In the genomic region with DNA sequence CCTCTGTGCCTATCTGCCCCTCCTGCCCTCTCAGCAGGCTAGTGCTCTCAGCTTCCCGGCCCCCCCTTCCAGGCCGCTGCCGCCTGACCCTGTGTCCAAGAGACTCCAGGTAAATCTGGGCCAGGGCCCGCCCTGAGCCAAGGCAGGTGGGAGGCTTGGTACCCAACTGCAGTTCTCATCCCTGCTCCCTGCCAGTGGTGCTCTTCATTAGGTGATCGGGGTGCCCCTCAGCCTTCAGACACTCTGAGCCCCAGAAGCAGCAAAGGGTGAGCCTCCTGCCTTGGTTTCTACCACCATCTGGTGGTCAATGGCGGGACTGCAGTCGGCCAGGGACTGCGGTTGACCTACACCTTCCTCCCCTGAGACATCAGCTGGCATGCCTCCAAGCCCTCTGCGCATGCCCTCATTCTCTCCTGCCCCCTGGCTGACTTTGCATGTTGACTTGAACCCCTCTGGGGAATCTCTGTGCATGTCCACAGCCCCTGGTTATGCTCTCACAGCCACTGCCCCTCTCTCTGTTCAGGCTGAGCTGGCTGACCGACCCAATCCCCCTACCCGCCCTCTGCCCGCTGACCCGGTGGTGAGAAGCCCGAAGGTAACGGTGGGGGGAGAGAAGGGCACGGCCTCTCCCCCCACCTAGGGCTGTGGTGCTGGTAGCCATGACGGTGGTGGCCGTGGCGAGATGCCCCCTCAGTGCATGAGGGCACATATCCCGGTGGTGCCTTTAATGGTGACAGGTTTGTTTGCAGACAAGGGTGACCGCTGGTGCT, we compare ENCODE assay signal across 8 cellular contexts. TPM values are rescaled to one million over a fixed set of nuclear protein-coding genes. Genes with fewer than 3 reads are reported as not detected.
DNase-seq lines count a peak whose midpoint lies in the region; ATAC-seq and TF ChIP-seq lines count a peak whose summit lies in the region.

No MANE protein-coding gene starts in this region.

- no peak overlapping the region for H3K27ac ChIP-seq in CD8-positive, alpha-beta memory T cell (ENCODE audit: low read depth, low read length)
- no peak overlapping the region for H3K27ac ChIP-seq in GM23248
- H3K27ac ChIP-seq in SK-N-SH (ENCODE audit: low read depth in 2 of 2, low read length in 1 of 2) = no peak overlapping the region
- no peak overlapping the region for H3K27ac ChIP-seq in upper lobe of right lung

- WGBS in GM23248 (ENCODE audit: low coverage in 1 of 2, low lambda C conversion rate in 2 of 2, missing lambda C conversion rate in 2 of 2), 2 experiments = 41 to 46% methylated on average over 21 of the region's 21 CpGs
- 34% methylated on average over 14 of the region's 21 CpGs for WGBS in SK-N-SH (ENCODE audit: low lambda C conversion rate)

- peaks cover 3% of the 10 kb centered on the region; the same call in 1 of the 2 replicates for H3K79me2 ChIP-seq in GM23248 (ENCODE audit: insufficient read depth)
- peaks cover 22% of the 10 kb centered on the region for H3K79me2 ChIP-seq in SK-N-SH (ENCODE audit: insufficient read depth)

- peak; percentile 87 to 96 (median 91) for DNase-seq in CD8-positive, alpha-beta memory T cell
- DNase-seq in GM23248 = peak; percentile 75
- DNase-seq in NCI-H1105 treated with DMSO at 0.1 percent for 48 hours (lab: John Stamatoyannopoulos, UW) = peak; percentile 92
- DNase-seq in SK-N-SH = peak; percentile 88
- DNase-seq in activated naive CD4-positive, alpha-beta T cell (lab: John Stamatoyannopoulos, UW) = peak; percentile 81 to 97 (median 95)
- peak; percentile 99 for DNase-seq in glutamatergic neuron
- peak; percentile 56 for DNase-seq in pons (ENCODE audit: low spot score)
- DNase-seq in upper lobe of right lung = peak; percentile 92

- H3K27me3 ChIP-seq in CD8-positive, alpha-beta memory T cell (ENCODE audit: insufficient read depth, low read length, poor library complexity, severe bottlenecking) = no peaks in the 10 kb centered on the region
- no peaks in the 10 kb centered on the region for H3K27me3 ChIP-seq in GM23248 (replicated peaks; ENCODE audit: insufficient read depth)
- H3K27me3 ChIP-seq in SK-N-SH (ENCODE audit: insufficient read depth) = no peaks in the 10 kb centered on the region
- no peaks in the 10 kb centered on the region for H3K27me3 ChIP-seq in upper lobe of right lung

- no peak for TF ChIP-seq EP300 in SK-N-SH (IDR thresholded peaks at IDR 0.05; ENCODE audit: borderline replicate concordance in 1 of 2, low read depth in 1 of 2, low read length in 1 of 2)

- no peaks in the 10 kb centered on the region for H3F3A ChIP-seq in GM23248 (ENCODE audit: insufficient read depth)
- peaks cover 9% of the 10 kb centered on the region for H3F3A ChIP-seq in SK-N-SH (replicated peaks; ENCODE audit: insufficient read depth)

- ATAC-seq in upper lobe of right lung = peak; percentile 75

- peaks cover 23 to 39% (median 33%) of the 10 kb centered on the region in 3 donors for H3K4me1 Mint-ChIP-seq in CD8-positive, alpha-beta memory T cell
- peaks cover 12% of the 10 kb centered on the region for H3K4me1 Mint-ChIP-seq in glutamatergic neuron (ENCODE audit: low read depth, unreplicated experiment)

- no peak overlapping the region for H3K4me3 ChIP-seq in CD8-positive, alpha-beta memory T cell (ENCODE audit: low read length)
- H3K4me3 ChIP-seq in GM23248 (no peak overlapping the region), SK-N-SH (ENCODE audit: low read depth in 2 of 2, low read length in 1 of 2) (no peak overlapping the region; a peak in 1 of 4 replicates), upper lobe of right lung (no peak overlapping the region)

- H2AFZ ChIP-seq in GM23248 = no peak overlapping the region
- H2AFZ ChIP-seq in SK-N-SH (ENCODE audit: low read depth) = 0 out of 2 replicates have a peak overlapping the region, but pooled peaks have one; percentile 16

- H3K9ac ChIP-seq in GM23248 = no peak overlapping the region
- H3K9ac ChIP-seq in SK-N-SH = no peak overlapping the region

- CTCF ChIA-PET in CD8-positive, alpha-beta memory T cell (lab: Charles Lee) = interaction anchor here (0.6 to 11.7 kb wide), 36 partner anchors 8 to 502 kb away, joined by 3 to 172 read pairs (median 4); partner anchors contain the start of genes ADAM15, EFNA3, KRTCAP2 and LENEP
- CTCF ChIA-PET in SK-N-SH (lab: Yijun Ruan, JAX) = interaction anchor here (0.6 to 29.9 kb wide), 53 partner anchors 8 to 462 kb away, joined by 3 to 573 read pairs (median 5); partner anchors contain the start of genes ADAM15, DCST1, DCST2 and EFNA3

- H3K9me2 ChIP-seq in GM23248 (ENCODE audit: insufficient read depth) (no peaks in the 10 kb centered on the region), SK-N-SH (no peaks in the 10 kb centered on the region)

- H4K20me1 ChIP-seq in GM23248 (ENCODE audit: insufficient read depth) (no peaks in the 10 kb centered on the region), SK-N-SH (ENCODE audit: insufficient read depth) (no peaks in the 10 kb centered on the region)

- H3K9me3 Mint-ChIP-seq in CD8-positive, alpha-beta memory T cell = no peaks in the 10 kb centered on the region
- H3K9me3 Mint-ChIP-seq in glutamatergic neuron (ENCODE audit: unreplicated experiment) = peaks cover 5% of the 10 kb centered on the region

- TF ChIP-seq CTCF in SK-N-SH (IDR thresholded peaks at IDR 0.05) = peak; percentile 97
- TF ChIP-seq CTCF in glutamatergic neuron (IDR thresholded peaks at IDR 0.05; ENCODE audit: partially characterized antibody, unreplicated experiment) = peak; percentile 88
- TF ChIP-seq CTCF in upper lobe of right lung (IDR thresholded peaks at IDR 0.05) = peak; percentile 99

- peak overlapping the region in 4 of 8 donors; percentile 11 to 55 (median 20) for H3K27ac Mint-ChIP-seq in CD8-positive, alpha-beta memory T cell
- H3K27ac Mint-ChIP-seq in glutamatergic neuron (ENCODE audit: unreplicated experiment) = no peak overlapping the region

- peak overlapping the region; percentile 49 to 79 (median 68) for H3K4me3 Mint-ChIP-seq in CD8-positive, alpha-beta memory T cell
- H3K4me3 Mint-ChIP-seq in glutamatergic neuron (ENCODE audit: unreplicated experiment) = peak overlapping the region; percentile 57

- H3K4me1 ChIP-seq in CD8-positive, alpha-beta memory T cell (ENCODE audit: insufficient read depth, low read length) = peaks cover 34% of the 10 kb centered on the region
- H3K4me1 ChIP-seq in GM23248 (ENCODE audit: insufficient read depth) (peaks cover 3% of the 10 kb centered on the region; the same call in 1 of the 2 replicates), SK-N-SH (ENCODE audit: control insufficient read depth in 1 of 2, insufficient read depth in 2 of 2, low read depth in 1 of 2, low read length in 1 of 2) (peaks cover 0 to 25% of the 10 kb centered on the region in 2 experiments; a peak in 2 of 4 replicates), upper lobe of right lung (peaks cover 23% of the 10 kb centered on the region)

- H3K27me3 Mint-ChIP-seq in CD8-positive, alpha-beta memory T cell = no peaks in the 10 kb centered on the region
- peaks cover 7% of the 10 kb centered on the region for H3K27me3 Mint-ChIP-seq in glutamatergic neuron (ENCODE audit: unreplicated experiment)

- TF ChIP-seq RAD21 in SK-N-SH (IDR thresholded peaks at IDR 0.05; ENCODE audit: low read length) = peak; percentile 96

- intact Hi-C loops in upper lobe of right lung (cut with DNase I) = no loop called here

- in situ Hi-C loops in GM23248 (cut with MboI) = no loop called here

- no peaks in the 10 kb centered on the region for H3K9me3 ChIP-seq in CD8-positive, alpha-beta memory T cell (ENCODE audit: low read length)
- H3K9me3 ChIP-seq in GM23248 (ENCODE audit: low read depth) (no peaks in the 10 kb centered on the region), SK-N-SH (no peaks in the 10 kb centered on the region), upper lobe of right lung (no peaks in the 10 kb centered on the region)

- H3K4me2 ChIP-seq in GM23248 (ENCODE audit: unreplicated experiment) = no peak overlapping the region
- H3K4me2 ChIP-seq in SK-N-SH = no peak overlapping the region

- no peaks in the 10 kb centered on the region for H3K36me3 ChIP-seq in CD8-positive, alpha-beta memory T cell (ENCODE audit: insufficient read depth, low read length)
- H3K36me3 ChIP-seq in GM23248 (ENCODE audit: low read depth) (no peaks in the 10 kb centered on the region), SK-N-SH (replicated peaks in 1 of 2; ENCODE audit: control insufficient read depth in 1 of 2, insufficient read depth in 2 of 2, low read length in 1 of 2) (peaks cover 0 to 19% of the 10 kb centered on the region in 2 experiments), upper lobe of right lung (peaks cover 42% of the 10 kb centered on the region)

- POLR2A ChIA-PET in CD8-positive, alpha-beta memory T cell (lab: Charles Lee) = interaction anchor here (0.6 to 1.5 kb wide), 5 partner anchors 10 to 270 kb away, joined by 3 to 5 read pairs (median 3); partner anchors contain the start of genes ADAM15 and PYGO2
- POLR2A ChIA-PET in SK-N-SH (lab: Yijun Ruan, JAX) = interaction anchor here (1.5 to 1.7 kb wide), 2 partner anchors 9 to 17 kb away, joined by 3 to 5 read pairs; no protein-coding TSS in a partner anchor

- peaks cover 0 to 22% (median 2%) of the 10 kb centered on the region in 3 donors for H3K36me3 Mint-ChIP-seq in CD8-positive, alpha-beta memory T cell
- peaks cover 5% of the 10 kb centered on the region for H3K36me3 Mint-ChIP-seq in glutamatergic neuron (ENCODE audit: unreplicated experiment)

RNA-seq across cellular contexts. Expression of gene EFNA4, which starts 2.0 kb away (rescaled TPM):
- total RNA-seq in CD8-positive, alpha-beta memory T cell = 1 to 10 TPM; 3.4 to 3.7 TPM
- polyA plus RNA-seq in CD8-positive, alpha-beta memory T cell = 3.0 TPM
- total RNA-seq in GM23248 (2014; rRNA removed; shearing (Covaris generic)) = 2.4 and 5.5 TPM in 2 replicates
- 4.4 and 4.6 TPM in 2 replicates for polyA plus RNA-seq in GM23248 (2016; fragmentation: Nextera tagmentation; extraction: Ambion mirVana)
- polyA plus RNA-seq in SK-N-SH (2012; rRNA removed) = 15.9 and 17.7 TPM in 2 replicates
- polyA plus RNA-seq in SK-N-SH (2012; cell fraction: cytosol; rRNA removed) = 10.7 and 13.4 TPM in 2 replicates
- 13.1 and 14.8 TPM in 2 replicates for polyA plus RNA-seq in SK-N-SH (2012; cell fraction: nucleus; rRNA removed)
- total RNA-seq in glutamatergic neuron (ENCODE audit: unreplicated experiment) = 2.9 TPM
- 5.3 TPM for total RNA-seq in upper lobe of right lung

RNA-seq across cellular contexts. Expression of gene ADAM15, which starts 10.4 kb away (rescaled TPM):
- 10 to 100 TPM; 34.5 to 36.9 TPM for total RNA-seq in CD8-positive, alpha-beta memory T cell
- polyA plus RNA-seq in CD8-positive, alpha-beta memory T cell = 15.3 TPM
- 85.6 and 109 TPM in 2 replicates for total RNA-seq in GM23248 (2014; rRNA removed; shearing (Covaris generic))
- 73.0 and 80.4 TPM in 2 replicates for polyA plus RNA-seq in GM23248 (2016; fragmentation: Nextera tagmentation; extraction: Ambion mirVana)
- polyA plus RNA-seq in SK-N-SH (2012; rRNA removed) = 60.1 and 64.1 TPM in 2 replicates
- polyA plus RNA-seq in SK-N-SH (2012; cell fraction: cytosol; rRNA removed) = 20.4 and 37.5 TPM in 2 replicates
- 106 and 138 TPM in 2 replicates for polyA plus RNA-seq in SK-N-SH (2012; cell fraction: nucleus; rRNA removed)
- total RNA-seq in glutamatergic neuron (ENCODE audit: unreplicated experiment) = 7.6 TPM
- total RNA-seq in upper lobe of right lung = 163 TPM

RNA-seq across cellular contexts. Expression of gene EFNA3, which starts 17.1 kb away (rescaled TPM):
- 1 to 10 TPM in 1 of 2 experiments, under 1 TPM in 1; 0.94 to 1.4 TPM for total RNA-seq in CD8-positive, alpha-beta memory T cell
- polyA plus RNA-seq in CD8-positive, alpha-beta memory T cell = 1.0 TPM
- 1.4 and 3.0 TPM in 2 replicates for total RNA-seq in GM23248 (2014; rRNA removed; shearing (Covaris generic))
- polyA plus RNA-seq in GM23248 (2016; fragmentation: Nextera tagmentation; extraction: Ambion mirVana) (2.5 and 2.7 TPM in 2 replicates), SK-N-SH (2012; rRNA removed) (5.5 and 6.0 TPM in 2 replicates)
- polyA plus RNA-seq in SK-N-SH (2012; cell fraction: cytosol; rRNA removed) = 3.2 and 4.5 TPM in 2 replicates
- 4.0 and 4.7 TPM in 2 replicates for polyA plus RNA-seq in SK-N-SH (2012; cell fraction: nucleus; rRNA removed)
- total RNA-seq in glutamatergic neuron (ENCODE audit: unreplicated experiment) (14.6 TPM), upper lobe of right lung (1.0 TPM)

RNA-seq across cellular contexts. Expression of gene DCST1, which starts 27.9 kb away (rescaled TPM):
- total RNA-seq in CD8-positive, alpha-beta memory T cell = not detected
- not detected for polyA plus RNA-seq in CD8-positive, alpha-beta memory T cell
- not detected in 2 replicates for total RNA-seq in GM23248 (2014; rRNA removed; shearing (Covaris generic))
- polyA plus RNA-seq in GM23248 (2016; fragmentation: Nextera tagmentation; extraction: Ambion mirVana) (not detected in 2 replicates), SK-N-SH (2012; rRNA removed) (not detected in 2 replicates)
- polyA plus RNA-seq in SK-N-SH (2012; cell fraction: cytosol; rRNA removed) = not detected in 2 replicates
- polyA plus RNA-seq in SK-N-SH (2012; cell fraction: nucleus; rRNA removed) = 0.06 and 0.16 TPM in 2 replicates
- total RNA-seq in glutamatergic neuron (ENCODE audit: unreplicated experiment) (not detected), upper lobe of right lung (not detected)

RNA-seq across cellular contexts. Expression of gene DCST2, which starts 28.0 kb away (rescaled TPM):
- under 1 TPM; 0.09 to 0.16 TPM for total RNA-seq in CD8-positive, alpha-beta memory T cell
- not detected for polyA plus RNA-seq in CD8-positive, alpha-beta memory T cell
- not detected in 2 replicates for total RNA-seq in GM23248 (2014; rRNA removed; shearing (Covaris generic))
- 0.14 and 0.16 TPM in 2 replicates for polyA plus RNA-seq in GM23248 (2016; fragmentation: Nextera tagmentation; extraction: Ambion mirVana)
- 0.76 and 1.1 TPM in 2 replicates for polyA plus RNA-seq in SK-N-SH (2012; rRNA removed)
- polyA plus RNA-seq in SK-N-SH (2012; cell fraction: cytosol; rRNA removed) = 0.13 and 0.31 TPM in 2 replicates
- polyA plus RNA-seq in SK-N-SH (2012; cell fraction: nucleus; rRNA removed) = 8.7 and 9.6 TPM in 2 replicates
- total RNA-seq in glutamatergic neuron (ENCODE audit: unreplicated experiment) = 0.64 TPM
- total RNA-seq in upper lobe of right lung = 1.5 TPM
